8 cellular contexts compared by ENCODE assay signal in genomic region chr17:57257213-57257873, GRCh38. TPM values are rescaled to one million over a fixed set of nuclear protein-coding genes. Genes with fewer than 3 reads are reported as not detected.
DNase-seq lines count a peak whose midpoint lies in the region; ATAC-seq and TF ChIP-seq lines count a peak whose summit lies in the region.

No MANE protein-coding gene starts in this region.

- no peak for TF ChIP-seq POLR2A in HCT116 (IDR thresholded peaks at IDR 0.05; ENCODE audit: borderline replicate concordance, extremely low read depth, insufficient read depth, insufficient read length)

- H3K36me3 Mint-ChIP-seq in activated CD4-positive, alpha-beta memory T cell treated with anti-CD3 and anti-CD28 coated beads, Interleukin-2, amount 10 ng/mL, durations not matched to agents 7 days and 5 days (ENCODE audit: low read depth), result peaks cover 44% of the 10 kb centered on the region
- H3K36me3 Mint-ChIP-seq in glutamatergic neuron (ENCODE audit: unreplicated experiment), result no peaks in the 10 kb centered on the region

- H3K27me3 ChIP-seq in HCT116 (ENCODE audit: insufficient read depth, low read length), result no peaks in the 10 kb centered on the region
- no peaks in the 10 kb centered on the region for H3K27me3 ChIP-seq in skeletal muscle tissue (ENCODE audit: control insufficient read depth in 3 of 3, insufficient read depth in 3 of 3, low read length in 3 of 3)

- BruUV-seq in HCT116 (replicated peaks; lab: Mats Ljungman, UMichigan), result TSS peak; percentile 43

- no peaks in the 10 kb centered on the region for H3K9me3 Mint-ChIP-seq in activated CD4-positive, alpha-beta memory T cell treated with anti-CD3 and anti-CD28 coated beads, Interleukin-2, amount 10 ng/mL, durations not matched to agents 7 days and 5 days
- peaks cover 7% of the 10 kb centered on the region for H3K9me3 Mint-ChIP-seq in glutamatergic neuron (ENCODE audit: unreplicated experiment)

- H3K36me3 ChIP-seq in HCT116 (ENCODE audit: control insufficient read depth in 1 of 2, insufficient read depth in 2 of 2, low read length in 2 of 2) (peaks cover 11 to 22% of the 10 kb centered on the region in 2 experiments; a peak in 3 of 4 replicates), skeletal muscle tissue (ENCODE audit: control insufficient read depth in 3 of 3, insufficient read depth in 3 of 3, low read length in 3 of 3) (peaks cover 3 to 4% (median 4%) of the 10 kb centered on the region in 3 donors)

- ATAC-seq in HCT116, result no peak
- ATAC-seq in GM21528 (IDR thresholded peaks at IDR 0.05; ENCODE audit: low FRiP score, unreplicated experiment), result no peak
- ATAC-seq in GM21723 (IDR thresholded peaks at IDR 0.05; ENCODE audit: unreplicated experiment), result no peak
- ATAC-seq in HG03159 (IDR thresholded peaks at IDR 0.05; ENCODE audit: unreplicated experiment), result no peak

- CTCF ChIA-PET in HCT116 (lab: Charles Lee), result interaction anchor here (0.6 to 2.6 kb wide), 2 partner anchors 14 to 897 kb away, joined by 3 to 11 read pairs; no protein-coding TSS in a partner anchor
- CTCF ChIA-PET in activated CD4-positive, alpha-beta memory T cell treated with anti-CD3 and anti-CD28 coated beads, Interleukin-2, amount 10 ng/mL, durations not matched to agents 7 days and 5 days (lab: Charles Lee), result interaction anchor here (0.6 to 2.0 kb wide), 7 partner anchors 10 to 527 kb away, joined by 3 to 16 read pairs (median 5); no protein-coding TSS in a partner anchor

- peaks cover 24% of the 10 kb centered on the region for H3K79me2 ChIP-seq in HCT116 (ENCODE audit: insufficient read depth, low read length)

- RAD21 ChIA-PET in HCT116 (lab: Charles Lee; ENCODE audit: low non-redundant PET in 1 of 2, low total read pairs in 2 of 2, uncharacterized antibody in 2 of 2, unreplicated experiment in 2 of 2), result interaction anchor here (0.7 to 2.1 kb wide), 3 partner anchors 107 to 184 kb away, joined by 3 to 7 read pairs (median 4); no protein-coding TSS in a partner anchor

- intact Hi-C loops in HCT116 (cut with micrococcal nuclease), result loop anchor here (5.0 kb wide), 2 partner anchors 115 to 185 kb away; no protein-coding TSS in a partner anchor

- peak overlapping the region; percentile 41 for H3K27ac ChIP-seq in HCT116 (ENCODE audit: low read depth, low read length)
- peak overlapping the region; percentile 84 for H3K27ac ChIP-seq in skeletal muscle tissue (ENCODE audit: low read depth, low read length)

- no peaks in the 10 kb centered on the region for H3K9me3 ChIP-seq in HCT116 (ENCODE audit: control insufficient read depth in 1 of 2, insufficient read depth in 1 of 2, low read depth in 1 of 2, low read length in 2 of 2)
- no peaks in the 10 kb centered on the region for H3K9me3 ChIP-seq in skeletal muscle tissue (ENCODE audit: control insufficient read depth in 3 of 3, low read length in 3 of 3)

- H3K9me2 ChIP-seq in HCT116 (ENCODE audit: insufficient read depth), result no peaks in the 10 kb centered on the region

- H3K4me3 Mint-ChIP-seq in activated CD4-positive, alpha-beta memory T cell treated with anti-CD3 and anti-CD28 coated beads, Interleukin-2, amount 10 ng/mL, durations not matched to agents 7 days and 5 days, result peak overlapping the region; percentile 86
- peak overlapping the region; percentile 99 for H3K4me3 Mint-ChIP-seq in glutamatergic neuron (ENCODE audit: unreplicated experiment)

- POLR2A ChIA-PET in HCT116 (lab: Charles Lee), result interaction anchor here (0.6 kb wide), 1 partner anchor 742 kb away, joined by 3 read pairs; no protein-coding TSS in a partner anchor
- POLR2A ChIA-PET in activated CD4-positive, alpha-beta memory T cell treated with anti-CD3 and anti-CD28 coated beads, Interleukin-2, amount 10 ng/mL, durations not matched to agents 7 days and 5 days (lab: Charles Lee), result interaction anchor here (0.8 to 3.0 kb wide), 13 partner anchors 9 to 483 kb away, joined by 3 to 21 read pairs (median 4); partner anchors contain the start of gene AKAP1

- peak overlapping the region; percentile 5 for H2AFZ ChIP-seq in HCT116 (ENCODE audit: low read depth, low read length, poor library complexity, severe bottlenecking)

- H3K27ac Mint-ChIP-seq in activated CD4-positive, alpha-beta memory T cell treated with anti-CD3 and anti-CD28 coated beads, Interleukin-2, amount 10 ng/mL, durations not matched to agents 7 days and 5 days, result peak overlapping the region; percentile 87
- H3K27ac Mint-ChIP-seq in glutamatergic neuron (ENCODE audit: unreplicated experiment), result peak overlapping the region; percentile 84

- peak overlapping the region; percentile 89 for H3K4me2 ChIP-seq in HCT116 (ENCODE audit: low read length)

- no peak for TF ChIP-seq RAD21 in HCT116 (IDR thresholded peaks at IDR 0.05; ENCODE audit: low read depth)

- TF ChIP-seq CTCF in AG09309 (IDR thresholded peaks at IDR 0.05; ENCODE audit: control insufficient read depth, insufficient read depth, low read depth, low read length, missing control alignments) (no peak), HCT116 (IDR thresholded peaks at IDR 0.05 in 2 of 3, conservative IDR thresholded peaks at IDR 0.05 in 1 of 3; ENCODE audit: borderline replicate concordance in 1 of 3, insufficient read depth in 1 of 3, low read depth in 2 of 3, low read length in 2 of 3) (no peak), glutamatergic neuron (IDR thresholded peaks at IDR 0.05; ENCODE audit: partially characterized antibody, unreplicated experiment) (no peak)

- peaks cover 61% of the 10 kb centered on the region for H3K4me1 Mint-ChIP-seq in activated CD4-positive, alpha-beta memory T cell treated with anti-CD3 and anti-CD28 coated beads, Interleukin-2, amount 10 ng/mL, durations not matched to agents 7 days and 5 days
- H3K4me1 Mint-ChIP-seq in glutamatergic neuron (ENCODE audit: low read depth, unreplicated experiment), result peaks cover 33% of the 10 kb centered on the region

- no peak for DNase-seq in AG09309 (ENCODE audit: low read depth)
- no peak for DNase-seq in HCT116 (ENCODE audit: low read depth, low spot score)
- DNase-seq in activated CD4-positive, alpha-beta memory T cell treated with anti-CD3 and anti-CD28 coated beads, Interleukin-2, amount 10 ng/mL, durations not matched to agents 7 days and 5 days, result no peak
- DNase-seq in glutamatergic neuron, result no peak

- H4K20me1 ChIP-seq in HCT116 (ENCODE audit: insufficient read depth), result no peaks in the 10 kb centered on the region

- peaks cover 13 to 27% of the 10 kb centered on the region in 2 experiments for H3K4me1 ChIP-seq in HCT116 (ENCODE audit: control insufficient read depth in 1 of 2, insufficient read depth in 2 of 2, low read length in 2 of 2)
- peaks cover 20 to 40% (median 25%) of the 10 kb centered on the region in 3 donors for H3K4me1 ChIP-seq in skeletal muscle tissue (ENCODE audit: control insufficient read depth in 3 of 3, insufficient read depth in 3 of 3, low read length in 3 of 3)

- H3K4me3 ChIP-seq in AG09309 (ENCODE audit: control insufficient read depth, low read depth, low read length) (peak overlapping the region; percentile 52), HCT116 (replicated peaks in 1 of 2; ENCODE audit: low read depth in 1 of 2, low read length in 2 of 2) (peak overlapping the region; percentile 65 to 67), skeletal muscle tissue (ENCODE audit: low read length in 3 of 3) (peak overlapping the region; percentile 75 to 76 (median 75))

- peak overlapping the region; percentile 72 for H3K9ac ChIP-seq in HCT116 (ENCODE audit: low read length)
- peak overlapping the region; percentile 76 to 85 (median 79) for H3K9ac ChIP-seq in skeletal muscle tissue (ENCODE audit: low read depth in 1 of 3, low read length in 3 of 3)

- peaks cover 6% of the 10 kb centered on the region for H3K27me3 Mint-ChIP-seq in activated CD4-positive, alpha-beta memory T cell treated with anti-CD3 and anti-CD28 coated beads, Interleukin-2, amount 10 ng/mL, durations not matched to agents 7 days and 5 days
- peaks cover 10% of the 10 kb centered on the region for H3K27me3 Mint-ChIP-seq in glutamatergic neuron (ENCODE audit: unreplicated experiment)

TF ChIP-seq in HCT116, 20 proteins besides CTCF, POLR2A, EP300 and RAD21 (continues in another document):
- TF ChIP-seq ZFX (IDR thresholded peaks at IDR 0.05), result no peak
- no peak for TF ChIP-seq EZH2 (IDR thresholded peaks at IDR 0.05)
- TF ChIP-seq SP1 (IDR thresholded peaks at IDR 0.05; ENCODE audit: low read depth), result no peak
- no peak for TF ChIP-seq EGR1 (IDR thresholded peaks at IDR 0.05; ENCODE audit: low read depth)
- no peak for TF ChIP-seq POLR2AphosphoS5 (IDR thresholded peaks at IDR 0.05; ENCODE audit: low read depth, low read length)
- TF ChIP-seq ELF1 (IDR thresholded peaks at IDR 0.05; ENCODE audit: borderline replicate concordance, low read depth), result no peak
- TF ChIP-seq, protein P1, sequence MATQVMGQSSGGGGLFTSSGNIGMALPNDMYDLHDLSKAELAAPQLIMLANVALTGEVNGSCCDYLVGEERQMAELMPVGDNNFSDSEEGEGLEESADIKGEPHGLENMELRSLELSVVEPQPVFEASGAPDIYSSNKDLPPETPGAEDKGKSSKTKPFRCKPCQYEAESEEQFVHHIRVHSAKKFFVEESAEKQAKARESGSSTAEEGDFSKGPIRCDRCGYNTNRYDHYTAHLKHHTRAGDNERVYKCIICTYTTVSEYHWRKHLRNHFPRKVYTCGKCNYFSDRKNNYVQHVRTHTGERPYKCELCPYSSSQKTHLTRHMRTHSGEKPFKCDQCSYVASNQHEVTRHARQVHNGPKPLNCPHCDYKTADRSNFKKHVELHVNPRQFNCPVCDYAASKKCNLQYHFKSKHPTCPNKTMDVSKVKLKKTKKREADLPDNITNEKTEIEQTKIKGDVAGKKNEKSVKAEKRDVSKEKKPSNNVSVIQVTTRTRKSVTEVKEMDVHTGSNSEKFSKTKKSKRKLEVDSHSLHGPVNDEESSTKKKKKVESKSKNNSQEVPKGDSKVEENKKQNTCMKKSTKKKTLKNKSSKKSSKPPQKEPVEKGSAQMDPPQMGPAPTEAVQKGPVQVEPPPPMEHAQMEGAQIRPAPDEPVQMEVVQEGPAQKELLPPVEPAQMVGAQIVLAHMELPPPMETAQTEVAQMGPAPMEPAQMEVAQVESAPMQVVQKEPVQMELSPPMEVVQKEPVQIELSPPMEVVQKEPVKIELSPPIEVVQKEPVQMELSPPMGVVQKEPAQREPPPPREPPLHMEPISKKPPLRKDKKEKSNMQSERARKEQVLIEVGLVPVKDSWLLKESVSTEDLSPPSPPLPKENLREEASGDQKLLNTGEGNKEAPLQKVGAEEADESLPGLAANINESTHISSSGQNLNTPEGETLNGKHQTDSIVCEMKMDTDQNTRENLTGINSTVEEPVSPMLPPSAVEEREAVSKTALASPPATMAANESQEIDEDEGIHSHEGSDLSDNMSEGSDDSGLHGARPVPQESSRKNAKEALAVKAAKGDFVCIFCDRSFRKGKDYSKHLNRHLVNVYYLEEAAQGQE (IDR thresholded peaks at IDR 0.05; ENCODE audit: low read depth), result no peak
- no peak for TF ChIP-seq FOSL1 (IDR thresholded peaks at IDR 0.05; ENCODE audit: low read depth)

RNA-seq across cellular contexts. Expression of gene MSI2, which starts 1.0 kb away (rescaled TPM):
- total RNA-seq in HCT116 (2021; ENCODE audit: unreplicated experiment), result 137 TPM
- polyA plus RNA-seq in HCT116 (2012), result 36.6 and 46.1 TPM in 2 replicates
- total RNA-seq in activated CD4-positive, alpha-beta memory T cell treated with anti-CD3 and anti-CD28 coated beads, Interleukin-2, amount 10 ng/mL, durations not matched to agents 7 days and 5 days, result 100 to 1,000 TPM; 107 to 111 TPM
- total RNA-seq in glutamatergic neuron (ENCODE audit: unreplicated experiment), result 141 TPM
- 20.4 TPM for total RNA-seq in skeletal muscle tissue
